Comparison of ENCODE assay signal across 19 cellular contexts in genomic region chr4:5504486-5504885, GRCh38.
"Had no signal": no experiment of that assay in that cellular context is flagged by ENCODE, and none has a peak within 500 bp of the region (broad histone marks: within the 10 kb centered on the region; RNA-seq: fewer than 3 reads in every experiment).

No MANE protein-coding gene starts in this region.

- H3K36me3 ChIP-seq: left ventricle myocardium inferior, lower lobe of right lung, right lobe of liver, upper lobe of left lung, uterus had no signal

- H3K27ac ChIP-seq: gastroesophageal sphincter, left ventricle myocardium inferior, lower lobe of right lung, psoas muscle, right lobe of liver, tibial artery, upper lobe of left lung, uterus had no signal

- DNase-seq: effector memory CD4-positive, alpha-beta T cell; glutamatergic neuron; islet precursor cell; left cardiac atrium; left ventricle myocardium inferior; lower lobe of right lung; mesenchymal stem cell; midbrain; naive B cell; psoas muscle; retina; right lobe of liver; stimulated activated CD4-positive, alpha-beta T cell treated with anti-CD3 and anti-CD28 coated beads, Interleukin-4, amount 100 ng/mL, for 24 hours; tibial artery; upper lobe of left lung; uterus had no signal

- H3K27me3 ChIP-seq: gastroesophageal sphincter, right lobe of liver, tibial artery, upper lobe of left lung, uterus had no signal

- H3K4me1 ChIP-seq: gastroesophageal sphincter, left ventricle myocardium inferior, lower lobe of right lung, psoas muscle, right lobe of liver, tibial artery, upper lobe of left lung, uterus had no signal

- H3K9me3 ChIP-seq: gastroesophageal sphincter, lower lobe of right lung, psoas muscle, right lobe of liver, upper lobe of left lung, uterus had no signal

- FAIRE-seq: endometrium had no signal

- ATAC-seq: gastroesophageal sphincter; left cardiac atrium; lower lobe of right lung; psoas muscle; right lobe of liver; stimulated activated memory B cell treated with anti-CD40 and anti-IgM and Interleukin-4, amounts not matched to agents 10 μg/mL and 1 μg/mL and 100 μg/mL, for 72 hours had no signal

- H3K4me3 ChIP-seq: gastroesophageal sphincter, left ventricle myocardium inferior, lower lobe of right lung, psoas muscle, right lobe of liver, tibial artery, upper lobe of left lung, uterus had no signal
